8 cellular contexts compared by ENCODE assay signal in the genomic region with DNA sequence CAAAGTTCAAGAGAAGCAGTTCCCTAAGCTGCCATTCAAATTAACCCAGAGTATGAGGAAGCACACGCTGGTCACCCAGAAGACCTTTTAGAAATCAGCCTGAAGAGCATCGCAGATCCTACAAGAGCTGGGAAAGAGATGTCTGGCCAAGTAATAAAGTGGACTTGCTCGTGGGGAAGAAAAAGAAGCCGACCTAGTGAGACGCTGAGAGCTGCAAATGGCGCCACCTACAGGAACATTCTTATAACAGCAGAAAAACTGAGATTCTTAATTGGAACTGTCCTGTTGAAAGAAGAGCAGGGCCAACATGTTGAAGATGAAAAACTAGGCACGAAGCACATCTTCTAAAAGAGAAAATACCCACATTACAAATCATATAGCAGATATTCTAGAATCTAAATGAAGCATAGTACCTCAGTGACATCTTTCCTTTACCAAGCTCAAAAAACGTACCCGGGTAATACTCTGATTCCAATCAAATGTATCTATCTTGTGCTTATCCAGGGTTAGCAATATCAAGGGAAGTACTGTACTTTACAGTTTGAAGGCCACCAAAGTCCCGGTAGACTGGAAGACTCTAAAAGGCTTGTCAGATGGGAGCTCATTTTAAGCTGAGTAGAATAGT. TPM values are rescaled to one million over a fixed set of nuclear protein-coding genes. Genes with fewer than 3 reads are reported as not detected.
DNase-seq lines count a peak whose midpoint lies in the region; ATAC-seq and TF ChIP-seq lines count a peak whose summit lies in the region.

No MANE protein-coding gene starts in this region.

- H3K79me2 ChIP-seq in DND-41 (ENCODE audit: insufficient read depth, low read length), result peaks cover 8% of the 10 kb centered on the region

- H3K36me3 ChIP-seq in DND-41 (ENCODE audit: insufficient read depth, low read length), result peaks cover 2% of the 10 kb centered on the region; the same call in 1 of the 2 replicates
- no peaks in the 10 kb centered on the region for H3K36me3 ChIP-seq in esophagus squamous epithelium
- H3K36me3 ChIP-seq in transverse colon, result no peaks in the 10 kb centered on the region

- H3K36me3 Mint-ChIP-seq in naive B cell, result no peaks in the 10 kb centered on the region

- peaks cover 0 to 10% (median 0%) of the 10 kb centered on the region in 7 donors for H3K9me3 Mint-ChIP-seq in naive B cell

- peak; percentile 84 for TF ChIP-seq CTCF in DND-41 (IDR thresholded peaks at IDR 0.05; ENCODE audit: borderline replicate concordance, extremely low read depth, low read length, poor library complexity, severe bottlenecking)
- TF ChIP-seq CTCF in HL-60 (IDR thresholded peaks at IDR 0.05; ENCODE audit: insufficient read depth, low read length), result peak; percentile 70
- peak; percentile 77 to 86 (median 80) for TF ChIP-seq CTCF in esophagus squamous epithelium (IDR thresholded peaks at IDR 0.05)
- peak; percentile 82 to 91 (median 85) for TF ChIP-seq CTCF in transverse colon (IDR thresholded peaks at IDR 0.05)

- TF ChIP-seq POLR2A in esophagus squamous epithelium (IDR thresholded peaks at IDR 0.05) (no peak), transverse colon (IDR thresholded peaks at IDR 0.05) (no peak)

- peaks cover 41 to 52% (median 51%) of the 10 kb centered on the region in 3 donors for H3K27me3 Mint-ChIP-seq in naive B cell

- TF ChIP-seq EP300 in transverse colon (IDR thresholded peaks at IDR 0.05; ENCODE audit: low read depth), result no peak

- peak; percentile 14; the same call in 1 of the 3 replicates for ATAC-seq in DND-41 (ENCODE audit: insufficient read depth, low read depth)
- ATAC-seq in naive B cell (ENCODE audit: low read depth in 2 of 2), result peak in 1 of 2 donors; percentile 24

- in situ Hi-C loops in transverse colon (cut with MboI; ENCODE audit: low pct_ligation_motif_present in 1 of 4, low pct_unique_long_range_greater_than_20kb in 1 of 4, low sequenced_read_pairs in 3 of 4), result loop anchor here in 3 of 4 donors (10.0 to 25.0 kb wide), 3 partner anchors 373 to 598 kb away; no protein-coding TSS in a partner anchor

- DNase-seq in DND-41 (peak; percentile 58), HL-60 (ENCODE audit: low read depth in 1 of 2, low spot score in 1 of 2) (peak; percentile 71 to 76), NCI-H82 (lab: John Stamatoyannopoulos, UW) (peak; percentile 79), activated T-cell treated with anti-CD3 and anti-CD28 coated beads for 4 hours (peak; percentile 38), esophagus squamous epithelium (lab: John Stamatoyannopoulos, UW) (no peak), naive B cell (peak; percentile 30), transverse colon (peak; percentile 58), GM19240 (ENCODE audit: insufficient read length, low spot score) (no peak)

- peak overlapping the region; percentile 48 for H3K4me2 ChIP-seq in DND-41 (ENCODE audit: insufficient read depth, low read length)

- peaks cover 12 to 15% (median 14%) of the 10 kb centered on the region in 3 donors for H3K4me1 Mint-ChIP-seq in naive B cell

- no peaks in the 10 kb centered on the region for H3K27me3 ChIP-seq in DND-41 (ENCODE audit: insufficient read depth, low read length, poor library complexity)
- H3K27me3 ChIP-seq in HL-60 (ENCODE audit: insufficient read depth, poor library complexity, severe bottlenecking), result no peaks in the 10 kb centered on the region
- no peaks in the 10 kb centered on the region for H3K27me3 ChIP-seq in esophagus squamous epithelium
- H3K27me3 ChIP-seq in transverse colon, result no peaks in the 10 kb centered on the region

- H3K4me3 Mint-ChIP-seq in naive B cell, result peak overlapping the region in 1 of 8 donors; percentile 5

- H2AFZ ChIP-seq in DND-41 (ENCODE audit: low read depth, low read length), result peak overlapping the region; percentile 48; the same call in 1 of the 2 replicates

- H3K9me3 ChIP-seq in DND-41 (ENCODE audit: insufficient read depth, low read length, severe bottlenecking) (no peaks in the 10 kb centered on the region), esophagus squamous epithelium (no peaks in the 10 kb centered on the region), transverse colon (no peaks in the 10 kb centered on the region)

- intact Hi-C loops in esophagus squamous epithelium (cut with DNase I) (loop anchor here (10.0 kb wide), 1 partner anchor 191 kb away; no protein-coding TSS in a partner anchor), transverse colon (cut with DNase I; ENCODE audit: low total_unique reads) (loop anchor here (5.0 to 10.0 kb wide), 2 partner anchors 191 to 603 kb away; no protein-coding TSS in a partner anchor)

- H4K20me1 ChIP-seq in DND-41 (ENCODE audit: insufficient read depth, low read length), result peaks cover 1% of the 10 kb centered on the region; the same call in 1 of the 2 replicates

- H3K4me1 ChIP-seq in DND-41 (ENCODE audit: insufficient read depth, low read length) (peaks cover 20% of the 10 kb centered on the region), esophagus squamous epithelium (peaks cover 0 to 32% (median 14%) of the 10 kb centered on the region in 3 donors), transverse colon (peaks cover 6 to 42% (median 21%) of the 10 kb centered on the region in 4 donors)

- H3K27ac ChIP-seq in DND-41 (ENCODE audit: low read length), result no peak overlapping the region
- H3K27ac ChIP-seq in HL-60 (replicated peaks), result peak overlapping the region; percentile 39
- peak overlapping the region in 3 of 4 donors; percentile 18 to 45 (median 42) for H3K27ac ChIP-seq in esophagus squamous epithelium
- peak overlapping the region; percentile 57 to 97 (median 79) for H3K27ac ChIP-seq in transverse colon

- H3K4me3 ChIP-seq in DND-41 (ENCODE audit: low read depth in 1 of 2, low read length in 2 of 2), result no peak overlapping the region
- no peak overlapping the region for H3K4me3 ChIP-seq in HL-60 (replicated peaks; ENCODE audit: insufficient read depth, low read length)
- H3K4me3 ChIP-seq in esophagus squamous epithelium, result no peak overlapping the region
- no peak overlapping the region for H3K4me3 ChIP-seq in transverse colon

- H3K27ac Mint-ChIP-seq in naive B cell, result no peak overlapping the region

- 19 to 20% methylated on average over 10 of the region's 10 CpGs for WGBS in esophagus squamous epithelium, 2 donors
- 21 to 43% methylated on average over 6 to 10 of the region's 10 CpGs for WGBS in transverse colon (ENCODE audit: low coverage in 1 of 2), 2 donors

- no peak overlapping the region for H3K9ac ChIP-seq in DND-41 (ENCODE audit: low read depth, low read length)

RNA-seq across cellular contexts. Expression of gene GNAQ, which starts 3.9 kb away (rescaled TPM):
- 10 to 100 TPM; 18.1 to 35.1 (median 24.0) TPM for total RNA-seq in esophagus squamous epithelium
- polyA plus RNA-seq in naive B cell (ENCODE audit: low read depth in 6 of 6), result under 1 TPM in 5 of 6 donors, not detected in 1; 0.04 to 0.44 (median 0.23) TPM
- total RNA-seq in transverse colon, result 10 to 100 TPM; 36.3 to 54.9 (median 47.1) TPM

Comparison
In these comparisons a context has a peak if more than half of its experiments do, and no peak if none do; other contexts are left out.
1. DNase-seq: peak in DND-41 (single experiment), HL-60 (2 of 2), NCI-H82 (single experiment), activated T-cell treated with anti-CD3 and anti-CD28 coated beads for 4 hours (single experiment), naive B cell (single experiment) and transverse colon (single experiment); none in esophagus squamous epithelium (single experiment) and GM19240 (single experiment).
2. Peak in every context shown above with its lines, with median percentiles within 50 percentile points of each other: CTCF ChIP-seq.